18 cellular contexts compared by ENCODE assay signal in genomic region chr6:5566718-5567117, GRCh38.
DNase-seq lines count a peak whose midpoint lies in the region; ATAC-seq and TF ChIP-seq lines count a peak whose summit lies in the region.
"Had no signal": no experiment of that assay in that cellular context is flagged by ENCODE, and none has a peak within 500 bp of the region (broad histone marks: within the 10 kb centered on the region; RNA-seq: fewer than 3 reads in every experiment).

No MANE protein-coding gene starts in this region.

- DNase-seq in GM12865 (ENCODE audit: low read depth) = peak; percentile 85
- no peak for DNase-seq in epidermal melanocyte (ENCODE audit: insufficient read length, low spot score)
- no peak for DNase-seq in KBM-7
- DNase-seq: ACHN; CD8-positive, alpha-beta memory T cell; hippocampal formation; NCI-H187 treated with DMSO at 0.1 percent for 48 hours; NCI-H748 treated with DMSO at 0.1 percent for 48 hours; occipital lobe; stimulated activated CD4-positive, alpha-beta T cell treated with anti-CD3 and anti-CD28 coated beads, Interleukin-2, amount 100 ng/mL, for 48 hours; T-helper 1 cell; upper lobe of left lung had no signal

- H3K4me3 ChIP-seq in GM12865 (ENCODE audit: low read depth, low read length) = peak overlapping the region; percentile 41
- H3K4me3 ChIP-seq: breast epithelium, upper lobe of left lung had no signal

- ATAC-seq in GM18909 (IDR thresholded peaks at IDR 0.05; ENCODE audit: poor library complexity, unreplicated experiment) (peak; percentile 63), HG02588 (IDR thresholded peaks at IDR 0.05; ENCODE audit: unreplicated experiment) (peak; percentile 71), HG03432 (IDR thresholded peaks at IDR 0.05; ENCODE audit: unreplicated experiment) (peak; percentile 68), HG03097 (IDR thresholded peaks at IDR 0.05; ENCODE audit: low FRiP score, unreplicated experiment) (no peak), HG03342 (IDR thresholded peaks at IDR 0.05; ENCODE audit: unreplicated experiment) (no peak)

- in situ Hi-C loops in KBM-7 (cut with MboI; ENCODE audit: low pct_unique_long_range_greater_than_20kb, low sequenced_read_pairs) = no loop called here

- no peak for TF ChIP-seq CTCF in GM12865 (IDR thresholded peaks at IDR 0.05; ENCODE audit: insufficient read depth, low read depth, low read length, missing control alignments)

Comparison
In these comparisons a context has a peak if more than half of its experiments do, and no peak if none do; other contexts are left out.
1. ATAC-seq: peak in GM18909 (single experiment), HG02588 (single experiment) and HG03432 (single experiment); none in HG03097 (single experiment) and HG03342 (single experiment).